In the genomic region with DNA sequence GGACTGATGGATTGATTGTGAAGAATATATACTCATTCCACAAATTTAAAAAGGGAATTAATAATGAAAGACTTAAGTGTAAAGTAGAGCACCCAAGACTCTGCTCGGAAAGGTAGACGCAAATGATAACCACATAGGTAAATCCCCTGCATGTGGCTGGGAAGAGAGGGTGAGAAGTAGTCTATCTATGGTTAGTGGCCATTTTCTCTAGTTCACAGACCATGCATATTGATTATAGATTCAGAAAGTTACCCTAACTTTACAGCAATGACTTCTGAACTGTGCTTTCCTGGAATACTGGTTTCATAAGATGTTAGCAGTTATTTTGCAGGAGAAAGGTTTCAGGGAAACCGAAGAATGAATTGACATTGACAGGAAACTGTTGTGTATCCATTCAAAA, we compare ENCODE assay signal across 19 cellular contexts.
DNase-seq lines count a peak whose midpoint lies in the region; ATAC-seq lines count a peak whose summit lies in the region.
"Had no signal": no experiment of that assay in that cellular context is flagged by ENCODE, and none has a peak within 500 bp of the region (broad histone marks: within the 10 kb centered on the region; RNA-seq: fewer than 3 reads in every experiment).

No MANE protein-coding gene starts in this region.

- peaks cover 34% of the 10 kb centered on the region for H3K4me1 Mint-ChIP-seq in stimulated activated naive CD8-positive, alpha-beta T cell treated with anti-CD3 and anti-CD28 coated beads, Interleukin-15, amount 100 ng/mL, for 72 hours

- peak; percentile 52 for ATAC-seq in GM18868 (IDR thresholded peaks at IDR 0.05; ENCODE audit: unreplicated experiment)
- peak; percentile 45 for ATAC-seq in GM21717 (IDR thresholded peaks at IDR 0.05; ENCODE audit: unreplicated experiment)
- ATAC-seq in HG03175 (IDR thresholded peaks at IDR 0.05; ENCODE audit: unreplicated experiment): peak; percentile 29
- peak; percentile 58 for ATAC-seq in stimulated activated naive CD8-positive, alpha-beta T cell treated with anti-CD3 and anti-CD28 coated beads, Interleukin-15, amount 100 ng/mL, for 72 hours
- ATAC-seq: gastrocnemius medialis, K562 had no signal

- peak overlapping the region; percentile 43 to 59 for H3K4me3 Mint-ChIP-seq in stimulated activated naive CD8-positive, alpha-beta T cell treated with anti-CD3 and anti-CD28 coated beads, Interleukin-15, amount 100 ng/mL, for 72 hours
- H3K4me3 Mint-ChIP-seq: activated naive CD4-positive, alpha-beta T cell treated with anti-CD3 and anti-CD28 coated beads, Interleukin-2, amount 10 ng/mL, durations not matched to agents 7 days and 5 days had no signal

- H3K9me3 ChIP-seq in HAP-1: no peaks in the 10 kb centered on the region
- H3K9me3 ChIP-seq: BLaER1, gastrocnemius medialis, SJCRH30, thyroid gland had no signal

- H3K4me3 ChIP-seq in HAP-1: no peak overlapping the region
- H3K4me3 ChIP-seq: BLaER1, gastrocnemius medialis, GM23248, K562, SJCRH30, thyroid gland had no signal

- H3K4me1 ChIP-seq in HAP-1: no peaks in the 10 kb centered on the region
- H3K4me1 ChIP-seq: gastrocnemius medialis, SJCRH30, thyroid gland had no signal

- no peaks in the 10 kb centered on the region for H3K9me3 Mint-ChIP-seq in stimulated activated naive CD8-positive, alpha-beta T cell treated with anti-CD3 and anti-CD28 coated beads, Interleukin-15, amount 100 ng/mL, for 72 hours
- H3K9me3 Mint-ChIP-seq: activated naive CD4-positive, alpha-beta T cell treated with anti-CD3 and anti-CD28 coated beads, Interleukin-2, amount 10 ng/mL, durations not matched to agents 7 days and 5 days had no signal

- H3K27me3 Mint-ChIP-seq in stimulated activated naive CD8-positive, alpha-beta T cell treated with anti-CD3 and anti-CD28 coated beads, Interleukin-15, amount 100 ng/mL, for 72 hours: peaks cover 28% of the 10 kb centered on the region

- in situ Hi-C loops in HAP-1 (cut with MboI; ENCODE audit: low sequenced_read_pairs): no loop called here

- no peak overlapping the region for H3K27ac Mint-ChIP-seq in stimulated activated naive CD8-positive, alpha-beta T cell treated with anti-CD3 and anti-CD28 coated beads, Interleukin-15, amount 100 ng/mL, for 72 hours
- H3K27ac Mint-ChIP-seq: activated naive CD4-positive, alpha-beta T cell treated with anti-CD3 and anti-CD28 coated beads, Interleukin-2, amount 10 ng/mL, durations not matched to agents 7 days and 5 days had no signal

- H3K36me3 ChIP-seq in HAP-1 (replicated peaks): no peaks in the 10 kb centered on the region
- H3K36me3 ChIP-seq: BLaER1, gastrocnemius medialis, SJCRH30, thyroid gland had no signal

- no peaks in the 10 kb centered on the region for H3K27me3 ChIP-seq in HAP-1 (ENCODE audit: low read depth)
- H3K27me3 ChIP-seq: BLaER1, gastrocnemius medialis, SJCRH30, thyroid gland had no signal

- no peak for DNase-seq in stimulated activated naive CD8-positive, alpha-beta T cell treated with anti-CD3 and anti-CD28 coated beads, Interleukin-15, amount 100 ng/mL, for 72 hours
- DNase-seq in hepatic stellate cell (ENCODE audit: low spot score): no peak
- DNase-seq in stimulated activated CD4-positive, alpha-beta T cell treated with anti-CD3 and anti-CD28 coated beads, Interleukin-2, amount 100 ng/mL, for 24 hours: no peak
- no peak for DNase-seq in HAP-1 (ENCODE audit: low spot score in 2 of 2)
- DNase-seq: activated CD4-positive, alpha-beta T cell treated with anti-CD3 and anti-CD28 coated beads for 1 hour; activated naive CD4-positive, alpha-beta T cell treated with anti-CD3 and anti-CD28 coated beads, Interleukin-2, amount 10 ng/mL, durations not matched to agents 7 days and 5 days; DMS153; gastrocnemius medialis; GM23248; NCI-H2107; NCI-H526 treated with DMSO at 0.1 percent for 48 hours; SJCRH30; stimulated activated CD4-positive, alpha-beta T cell treated with anti-CD3 and anti-CD28 coated beads, Interleukin-4, amount 100 ng/mL, for 1 hour; thyroid gland had no signal
